25 cellular contexts compared by ENCODE assay signal in genomic region chr20:12130781-12131180, GRCh38.
"Had no signal": no experiment of that assay in that cellular context is flagged by ENCODE, and none has a peak within 500 bp of the region (broad histone marks: within the 10 kb centered on the region; RNA-seq: fewer than 3 reads in every experiment).

No MANE protein-coding gene starts in this region.

- H3K27me3 Mint-ChIP-seq: dendritic cell treated with granulocyte-macrophage colony-stimulating factor and Interleukin-4, amounts not matched to agents 40 ng/mL and 50 ng/mL, for 4 days; naive thymus-derived CD8-positive, alpha-beta T cell; stimulated activated naive B cell treated with anti-CD40 and anti-IgM and Interleukin-4, amounts not matched to agents 10 μg/mL and 1 μg/mL and 100 μg/mL, for 72 hours; stimulated activated naive CD8-positive, alpha-beta T cell treated with anti-CD3 and anti-CD28 coated beads, Interleukin-15, amount 100 ng/mL, for 72 hours had no signal

- H3K27me3 ChIP-seq: colonic mucosa, pancreas, right lobe of liver, suprapubic skin, transverse colon, upper lobe of right lung, vagina had no signal

- H3K27ac ChIP-seq: colonic mucosa, epithelial cell of prostate, lower lobe of right lung, pancreas, right lobe of liver, suprapubic skin, transverse colon, upper lobe of right lung, vagina had no signal

- H3K36me3 Mint-ChIP-seq: immature natural killer cell; naive thymus-derived CD8-positive, alpha-beta T cell; stimulated activated naive B cell treated with anti-CD40 and anti-IgM and Interleukin-4, amounts not matched to agents 10 μg/mL and 1 μg/mL and 100 μg/mL, for 72 hours had no signal

- H3K4me1 Mint-ChIP-seq: immature natural killer cell; naive thymus-derived CD8-positive, alpha-beta T cell; stimulated activated naive B cell treated with anti-CD40 and anti-IgM and Interleukin-4, amounts not matched to agents 10 μg/mL and 1 μg/mL and 100 μg/mL, for 72 hours; stimulated activated naive CD8-positive, alpha-beta T cell treated with anti-CD3 and anti-CD28 coated beads, Interleukin-15, amount 100 ng/mL, for 72 hours had no signal

- DNase-seq: colonic mucosa; effector CD8-positive, alpha-beta T cell; endodermal cell; hypothalamus; immature natural killer cell; left ventricle myocardium superior; lower lobe of right lung; naive thymus-derived CD8-positive, alpha-beta T cell; occipital lobe; pancreas; right lobe of liver; small intestine; stimulated activated CD4-positive, alpha-beta T cell treated with anti-CD3 and anti-CD28 coated beads, Interleukin-15, amount 100 ng/mL, for 24 hours; stimulated activated CD4-positive, alpha-beta T cell treated with anti-CD3 and anti-CD28 coated beads, Interleukin-2, amount 100 ng/mL, for 48 hours; stimulated activated naive B cell treated with anti-CD40 and anti-IgM and Interleukin-4, amounts not matched to agents 10 μg/mL and 1 μg/mL and 100 μg/mL, for 72 hours; stimulated activated naive CD8-positive, alpha-beta T cell treated with anti-CD3 and anti-CD28 coated beads, Interleukin-15, amount 100 ng/mL, for 72 hours; transverse colon; upper lobe of right lung had no signal

- H3K4me3 Mint-ChIP-seq: dendritic cell treated with granulocyte-macrophage colony-stimulating factor and Interleukin-4, amounts not matched to agents 40 ng/mL and 50 ng/mL, for 4 days; endodermal cell; immature natural killer cell; naive thymus-derived CD8-positive, alpha-beta T cell; stimulated activated naive B cell treated with anti-CD40 and anti-IgM and Interleukin-4, amounts not matched to agents 10 μg/mL and 1 μg/mL and 100 μg/mL, for 72 hours; stimulated activated naive CD8-positive, alpha-beta T cell treated with anti-CD3 and anti-CD28 coated beads, Interleukin-15, amount 100 ng/mL, for 72 hours had no signal

- H3K9me3 Mint-ChIP-seq: dendritic cell treated with granulocyte-macrophage colony-stimulating factor and Interleukin-4, amounts not matched to agents 40 ng/mL and 50 ng/mL, for 4 days had no signal

- H3K4me1 ChIP-seq: colonic mucosa, lower lobe of right lung, pancreas, right lobe of liver, suprapubic skin, transverse colon, upper lobe of right lung, vagina had no signal

- H3K27ac Mint-ChIP-seq: dendritic cell treated with granulocyte-macrophage colony-stimulating factor and Interleukin-4, amounts not matched to agents 40 ng/mL and 50 ng/mL, for 4 days; endodermal cell; immature natural killer cell; naive thymus-derived CD8-positive, alpha-beta T cell; stimulated activated naive B cell treated with anti-CD40 and anti-IgM and Interleukin-4, amounts not matched to agents 10 μg/mL and 1 μg/mL and 100 μg/mL, for 72 hours; stimulated activated naive CD8-positive, alpha-beta T cell treated with anti-CD3 and anti-CD28 coated beads, Interleukin-15, amount 100 ng/mL, for 72 hours had no signal

- H3K9me3 ChIP-seq: colonic mucosa, lower lobe of right lung, pancreas, right lobe of liver, suprapubic skin, transverse colon, upper lobe of right lung, vagina had no signal

- H3K36me3 ChIP-seq: colonic mucosa, lower lobe of right lung, pancreas, right lobe of liver, suprapubic skin, transverse colon, upper lobe of right lung, vagina had no signal

- FAIRE-seq: frontal cortex, keratinocyte, pancreas, small intestine had no signal

- ATAC-seq: esophagus mucosa; left ventricle myocardium superior; lower lobe of right lung; naive thymus-derived CD8-positive, alpha-beta T cell; pancreas; right lobe of liver; stimulated activated naive B cell treated with anti-CD40 and anti-IgM and Interleukin-4, amounts not matched to agents 10 μg/mL and 1 μg/mL and 100 μg/mL, for 72 hours; stimulated activated naive CD8-positive, alpha-beta T cell treated with anti-CD3 and anti-CD28 coated beads, Interleukin-15, amount 100 ng/mL, for 72 hours; upper lobe of right lung had no signal

- H3K4me3 ChIP-seq: colonic mucosa, lower lobe of right lung, pancreas, right lobe of liver, suprapubic skin, transverse colon, upper lobe of right lung, vagina had no signal
